ENCODE assay signal across 8 cellular contexts in the genomic region with DNA sequence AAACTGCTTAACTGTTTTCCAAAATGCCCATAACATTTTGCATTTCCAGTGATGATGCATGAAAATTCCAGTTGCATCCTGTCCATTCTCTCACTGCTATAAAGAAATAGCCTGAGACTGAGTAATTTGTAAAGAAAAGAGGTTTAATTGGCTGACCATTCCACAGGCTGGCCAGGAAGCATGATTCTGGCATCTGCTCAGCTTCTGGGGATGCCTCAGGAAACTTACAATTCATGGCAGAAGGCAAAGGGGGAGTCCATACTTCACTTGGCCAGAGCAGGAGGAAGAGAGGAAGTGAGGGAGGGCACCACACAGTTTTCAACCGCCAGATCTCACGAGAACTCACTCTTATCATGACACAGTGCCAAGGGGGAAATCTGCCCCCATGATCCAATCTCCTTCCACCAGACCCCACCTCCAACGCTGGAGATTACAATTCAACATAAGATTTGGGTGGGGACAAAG. TPM values are rescaled to one million over a fixed set of nuclear protein-coding genes. Genes with fewer than 3 reads are reported as not detected.
DNase-seq lines count a peak whose midpoint lies in the region; ATAC-seq and TF ChIP-seq lines count a peak whose summit lies in the region.

No MANE protein-coding gene starts in this region.

- no peaks in the 10 kb centered on the region for H3K9me3 Mint-ChIP-seq in Caco-2 (ENCODE audit: unreplicated experiment)

- H3K27ac ChIP-seq in RWPE1 = peak overlapping the region; percentile 95
- peak overlapping the region; percentile 4 for H3K27ac ChIP-seq in cingulate gyrus (ENCODE audit: low read depth, low read length)
- no peak overlapping the region for H3K27ac ChIP-seq in rectal smooth muscle tissue (ENCODE audit: low read depth, low read length)
- peak overlapping the region in 2 of 4 donors; percentile 37 to 48 for H3K27ac ChIP-seq in body of pancreas

- H3K4me3 Mint-ChIP-seq in Caco-2 (ENCODE audit: unreplicated experiment) = no peak overlapping the region

- H3K36me3 Mint-ChIP-seq in Caco-2 (ENCODE audit: insufficient read depth, unreplicated experiment) = peaks cover 21% of the 10 kb centered on the region

- BruUV-seq in Caco-2 (replicated peaks; lab: Mats Ljungman, UMichigan) = no TSS peak

- peaks cover 40% of the 10 kb centered on the region for H3K4me1 Mint-ChIP-seq in Caco-2 (ENCODE audit: low read depth, unreplicated experiment)

- H3K36me3 ChIP-seq in rectal smooth muscle tissue (ENCODE audit: control insufficient read depth, insufficient read depth, low read length) (peaks cover 6% of the 10 kb centered on the region), body of pancreas (replicated peaks in 1 of 2; ENCODE audit: insufficient read depth in 1 of 2, low read depth in 2 of 2) (no peaks in the 10 kb centered on the region), Caco-2 (ENCODE audit: control insufficient read depth, insufficient read depth, low read length) (0 out of 2 replicates have a peak, but pooled peaks cover 1% of the 10 kb centered on the region)

- H3K27me3 ChIP-seq in rectal smooth muscle tissue (ENCODE audit: control insufficient read depth, insufficient read depth, low read length) = no peaks in the 10 kb centered on the region
- H3K27me3 ChIP-seq in body of pancreas = no peaks in the 10 kb centered on the region
- H3K27me3 ChIP-seq in Caco-2 (replicated peaks; ENCODE audit: control insufficient read depth, insufficient read depth, low read length) = no peaks in the 10 kb centered on the region

- no peaks in the 10 kb centered on the region for H3K27me3 Mint-ChIP-seq in Caco-2 (ENCODE audit: insufficient read depth, unreplicated experiment)

- DNase-seq in RWPE1 (ENCODE audit: low spot score) = no peak
- no peak for DNase-seq in body of pancreas
- no peak for DNase-seq in Caco-2

- POLR2A ChIA-PET in RWPE1 (lab: Yijun Ruan, JAX; ENCODE audit: low non-redundant PET) (no interaction called here), Caco-2 (lab: Charles Lee) (no interaction called here)

- TF ChIP-seq POLR2A in body of pancreas (IDR thresholded peaks at IDR 0.05) = no peak

- TF ChIP-seq CTCF in RWPE1 (conservative IDR thresholded peaks at IDR 0.05; ENCODE audit: low read depth) = no peak
- TF ChIP-seq CTCF in body of pancreas (IDR thresholded peaks at IDR 0.05) = no peak
- TF ChIP-seq CTCF in Caco-2 (IDR thresholded peaks at IDR 0.05; ENCODE audit: insufficient read depth in 1 of 2, low read depth in 1 of 2, low read length in 1 of 2, severe bottlenecking in 1 of 2, unreplicated experiment in 1 of 2) = no peak

- H3K9me3 ChIP-seq in body of pancreas (no peaks in the 10 kb centered on the region), Caco-2 (no peaks in the 10 kb centered on the region)

- 54 to 79% methylated on average over 3 of the region's 3 CpGs for WGBS in body of pancreas, 2 donors

- CTCF ChIA-PET in RWPE1 (lab: Yijun Ruan, JAX) = interaction anchor here (0.6 kb wide), 1 partner anchor 81 kb away, joined by 3 read pairs; no protein-coding TSS in a partner anchor
- CTCF ChIA-PET in Caco-2 (lab: Charles Lee) = no interaction called here

- H3K4me3 ChIP-seq in GM08714 (ENCODE audit: low read length) (peak overlapping the region; percentile 31; the same call in 1 of the 2 replicates), rectal smooth muscle tissue (ENCODE audit: low read length) (peak overlapping the region; percentile 19), body of pancreas (no peak overlapping the region), Caco-2 (ENCODE audit: low read depth, low read length) (no peak overlapping the region)

- intact Hi-C loops in body of pancreas (cut with DNase I) = no loop called here
- intact Hi-C loops in Caco-2 (cut with micrococcal nuclease; ENCODE audit: unreplicated experiment) = no loop called here

- H3K4me1 ChIP-seq in rectal smooth muscle tissue (ENCODE audit: control insufficient read depth, insufficient read depth, low read length) (no peaks in the 10 kb centered on the region), body of pancreas (peaks cover 12% of the 10 kb centered on the region), Caco-2 (peaks cover 24% of the 10 kb centered on the region)

- no peak overlapping the region for H3K27ac Mint-ChIP-seq in Caco-2 (ENCODE audit: unreplicated experiment)

- no peak overlapping the region for H3K9ac ChIP-seq in rectal smooth muscle tissue (ENCODE audit: low read length)

- no peak for ATAC-seq in body of pancreas
- no peak for ATAC-seq in HG03025 (IDR thresholded peaks at IDR 0.05; ENCODE audit: low FRiP score, unreplicated experiment)
- no peak for ATAC-seq in GM18868 (IDR thresholded peaks at IDR 0.05; ENCODE audit: unreplicated experiment)

RNA-seq across cellular contexts. Expression of gene CLEC2D, which starts 18.2 kb away (rescaled TPM):
- total RNA-seq in body of pancreas = 1 to 10 TPM; 5.3 to 7.5 TPM
- 6.6 and 8.5 TPM in 2 replicates for total RNA-seq in Caco-2 (2022)

RNA-seq across cellular contexts. Expression of gene KLRB1, which starts 43.6 kb away (rescaled TPM):
- under 1 TPM in 1 of 2 donors, not detected in 1; 0.26 TPM for total RNA-seq in body of pancreas
- not detected in 2 replicates for total RNA-seq in Caco-2 (2022)

Comparison
In these comparisons a context has a peak if more than half of its experiments do, and no peak if none do; other contexts are left out.
1. H3K4me3 ChIP-seq: peak in GM08714 (single experiment) and rectal smooth muscle tissue (single experiment); none in body of pancreas (0 of 2) and Caco-2 (single experiment).